12 cellular contexts compared by ENCODE assay signal in the genomic region with DNA sequence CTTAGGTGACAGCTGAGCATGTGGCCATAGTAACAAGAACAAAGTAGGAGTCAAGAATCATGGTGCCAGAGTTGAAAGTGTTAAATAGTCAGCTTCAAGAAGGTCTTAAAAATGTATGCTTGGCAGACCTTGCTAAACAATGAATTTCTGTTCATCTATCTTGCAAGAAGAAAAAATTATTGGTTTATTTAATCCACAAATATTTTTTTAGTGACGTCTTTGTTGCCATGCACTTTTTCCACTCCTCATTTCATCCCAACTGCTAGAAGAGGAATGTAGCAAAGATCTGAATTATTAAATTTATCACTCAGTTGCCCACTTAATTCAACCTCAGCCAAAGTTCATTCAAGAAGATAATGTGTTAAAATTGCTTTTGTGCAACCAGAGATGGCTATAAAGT. TPM values are rescaled to one million over a fixed set of nuclear protein-coding genes. Genes with fewer than 3 reads are reported as not detected.
A peak's percentile ranks its signal among the peaks of the same experiment; 100 is the strongest.
DNase-seq lines count a peak whose midpoint lies in the region; ATAC-seq and TF ChIP-seq lines count a peak whose summit lies in the region.
"Had no signal": no experiment of that assay in that cellular context is flagged by ENCODE, and none has a peak within 500 bp of the region (broad histone marks: within the 10 kb centered on the region; RNA-seq: fewer than 3 reads in every experiment).

No MANE protein-coding gene starts in this region.

- TF ChIP-seq CTCF in Panc1 (IDR thresholded peaks at IDR 0.05) = no peak
- TF ChIP-seq CTCF in fibroblast of the aortic adventitia (IDR thresholded peaks at IDR 0.05; ENCODE audit: insufficient read depth, low read length) = no peak

- DNase-seq in NCI-H524 treated with DMSO at 0.1 percent for 48 hours (lab: John Stamatoyannopoulos, UW) (peak; percentile 55), NCI-H524 (lab: John Stamatoyannopoulos, UW) (no peak), Panc1 (ENCODE audit: low read depth, low spot score) (no peak), fibroblast of the aortic adventitia (ENCODE audit: low read depth) (peak; percentile 36), HuH-7.5 (ENCODE audit: low spot score) (no peak), medulla oblongata (ENCODE audit: extremely low spot score) (no peak)
- no peak for DNase-seq in activated CD4-positive, alpha-beta T cell treated with anti-CD3 and anti-CD28 coated beads, Interleukin-2, amount 10 ng/mL, durations not matched to agents 7 days and 5 days
- DNase-seq: 8988T; CD4-positive, CD25-positive, alpha-beta regulatory T cell; DMS 273 treated with DMSO at 0.1 percent for 48 hours had no signal

- peaks cover 7% of the 10 kb centered on the region for H3K36me3 Mint-ChIP-seq in activated CD4-positive, alpha-beta T cell treated with anti-CD3 and anti-CD28 coated beads, Interleukin-2, amount 10 ng/mL, durations not matched to agents 7 days and 5 days (ENCODE audit: low read depth)
- H3K36me3 Mint-ChIP-seq: CD4-positive, CD25-positive, alpha-beta regulatory T cell had no signal

- no TSS peak for BruUV-seq in Panc1 (replicated peaks; lab: Mats Ljungman, UMichigan)

- no peak overlapping the region for H3K4me3 Mint-ChIP-seq in activated CD4-positive, alpha-beta T cell treated with anti-CD3 and anti-CD28 coated beads, Interleukin-2, amount 10 ng/mL, durations not matched to agents 7 days and 5 days

- CTCF ChIA-PET in Panc1 (lab: Charles Lee) = no interaction called here
- CTCF ChIA-PET in activated CD4-positive, alpha-beta T cell treated with anti-CD3 and anti-CD28 coated beads, Interleukin-2, amount 10 ng/mL, durations not matched to agents 7 days and 5 days (lab: Charles Lee) = interaction anchor here (1.0 kb wide), 1 partner anchor 9 kb away, joined by 3 read pairs; no protein-coding TSS in a partner anchor

- no peak overlapping the region for H3K4me3 ChIP-seq in Panc1 (ENCODE audit: low read depth in 2 of 2, low read length in 2 of 2)
- H3K4me3 ChIP-seq in fibroblast of the aortic adventitia (ENCODE audit: low read depth, low read length) = no peak overlapping the region
- H3K4me3 ChIP-seq: BLaER1 treated with 17β-estradiol and CSF1 and Interleukin-3, amounts not matched to agents 10 nM and 100 nM; HAP-1 had no signal

- H3K9me3 ChIP-seq in Panc1 (ENCODE audit: control insufficient read depth, insufficient read depth, low read depth, low read length) = no peaks in the 10 kb centered on the region
- H3K9me3 ChIP-seq: BLaER1 treated with 17β-estradiol and CSF1 and Interleukin-3, amounts not matched to agents 10 nM and 100 nM; HAP-1 had no signal

- no peaks in the 10 kb centered on the region for H3K36me3 ChIP-seq in Panc1 (ENCODE audit: control insufficient read depth, insufficient read depth, low read length)
- H3K36me3 ChIP-seq: HAP-1 had no signal

- H3K4me1 ChIP-seq in Panc1 (ENCODE audit: control insufficient read depth, insufficient read depth, low read length) = peaks cover 6% of the 10 kb centered on the region
- H3K4me1 ChIP-seq: HAP-1 had no signal

- no peaks in the 10 kb centered on the region for H3K27me3 ChIP-seq in Panc1 (ENCODE audit: control insufficient read depth, insufficient read depth, low read length)
- H3K27me3 ChIP-seq: BLaER1 treated with 17β-estradiol and CSF1 and Interleukin-3, amounts not matched to agents 10 nM and 100 nM had no signal

- in situ Hi-C loops in Panc1 (cut with HindIII; ENCODE audit: low pct_unique_long_range_greater_than_20kb, low sequenced_read_pairs) = no loop called here

- peak overlapping the region; percentile 60 for H3K27ac ChIP-seq in Panc1 (ENCODE audit: low read length)
- H3K27ac ChIP-seq: BLaER1 treated with 17β-estradiol and CSF1 and Interleukin-3, amounts not matched to agents 10 nM and 100 nM had no signal

- POLR2A ChIA-PET in Panc1 (lab: Charles Lee) = interaction anchor here (0.8 kb wide), 1 partner anchor 20 kb away, joined by 4 read pairs; no protein-coding TSS in a partner anchor
- POLR2A ChIA-PET in activated CD4-positive, alpha-beta T cell treated with anti-CD3 and anti-CD28 coated beads, Interleukin-2, amount 10 ng/mL, durations not matched to agents 7 days and 5 days (lab: Charles Lee) = no interaction called here

- H3K27me3 Mint-ChIP-seq in activated CD4-positive, alpha-beta T cell treated with anti-CD3 and anti-CD28 coated beads, Interleukin-2, amount 10 ng/mL, durations not matched to agents 7 days and 5 days = no peaks in the 10 kb centered on the region
- H3K27me3 Mint-ChIP-seq: CD4-positive, CD25-positive, alpha-beta regulatory T cell had no signal

- no peaks in the 10 kb centered on the region for H3K9me3 Mint-ChIP-seq in activated CD4-positive, alpha-beta T cell treated with anti-CD3 and anti-CD28 coated beads, Interleukin-2, amount 10 ng/mL, durations not matched to agents 7 days and 5 days
- H3K9me3 Mint-ChIP-seq: CD4-positive, CD25-positive, alpha-beta regulatory T cell had no signal

- intact Hi-C loops in Panc1 (cut with micrococcal nuclease; ENCODE audit: unreplicated experiment) = no loop called here

- H3K4me1 Mint-ChIP-seq in activated CD4-positive, alpha-beta T cell treated with anti-CD3 and anti-CD28 coated beads, Interleukin-2, amount 10 ng/mL, durations not matched to agents 7 days and 5 days = peaks cover 8% of the 10 kb centered on the region

- H3K27ac Mint-ChIP-seq in activated CD4-positive, alpha-beta T cell treated with anti-CD3 and anti-CD28 coated beads, Interleukin-2, amount 10 ng/mL, durations not matched to agents 7 days and 5 days = no peak overlapping the region
- H3K27ac Mint-ChIP-seq: CD4-positive, CD25-positive, alpha-beta regulatory T cell had no signal

- ATAC-seq in Panc1 = no peak

RNA-seq across cellular contexts. Expression of gene SLC4A7, which starts 3.2 kb away (rescaled TPM):
- 99.4 TPM for total RNA-seq in Panc1 (2021; ENCODE audit: unreplicated experiment)
- polyA plus RNA-seq in Panc1 (2012; ENCODE audit: insufficient read length) = 23.4 TPM
- 165 and 450 TPM in 2 replicates for total RNA-seq in fibroblast of the aortic adventitia (ENCODE audit: low replicate concordance)
- 10 to 100 TPM; 37.6 to 46.1 TPM for total RNA-seq in activated CD4-positive, alpha-beta T cell treated with anti-CD3 and anti-CD28 coated beads, Interleukin-2, amount 10 ng/mL, durations not matched to agents 7 days and 5 days

Comparison
In these comparisons a context has a peak if more than half of its experiments do, and no peak if none do; other contexts are left out.
1. DNase-seq: peak in NCI-H524 treated with DMSO at 0.1 percent for 48 hours (single experiment) and fibroblast of the aortic adventitia (single experiment); none in NCI-H524 (0 of 2), Panc1 (single experiment), activated CD4-positive, alpha-beta T cell treated with anti-CD3 and anti-CD28 coated beads, Interleukin-2, amount 10 ng/mL, durations not matched to agents 7 days and 5 days (single experiment), HuH-7.5 (single experiment) and medulla oblongata (single experiment).